In genomic region chr1:42910985-42911384, GRCh38 we compare ENCODE assay signal across 33 cellular contexts.
"Had no signal": no experiment of that assay in that cellular context is flagged by ENCODE, and none has a peak within 500 bp of the region (broad histone marks: within the 10 kb centered on the region; RNA-seq: fewer than 3 reads in every experiment).

No MANE protein-coding gene starts in this region.

- H3K4me3 Mint-ChIP-seq: activated CD4-positive, alpha-beta memory T cell treated with anti-CD3 and anti-CD28 coated beads for 36 hours; activated CD4-positive, alpha-beta T cell treated with anti-CD3 and anti-CD28 coated beads for 36 hours; activated CD4-positive, alpha-beta T cell treated with anti-CD3 and anti-CD28 coated beads, Interleukin-2, amount 10 ng/mL, durations not matched to agents 24 days and 14 days; activated CD8-positive, alpha-beta memory T cell treated with anti-CD3 and anti-CD28 coated beads, Interleukin-2, amount 10 ng/mL, durations not matched to agents 7 days and 5 days; activated CD8-positive, alpha-beta T cell treated with anti-CD3 and anti-CD28 coated beads, Interleukin-2, amount 10 ng/mL, durations not matched to agents 7 days and 5 days; activated naive CD4-positive, alpha-beta T cell treated with anti-CD3 and anti-CD28 coated beads, Interleukin-2, amount 10 ng/mL, durations not matched to agents 7 days and 5 days; activated naive CD8-positive, alpha-beta T cell treated with anti-CD3 and anti-CD28 coated beads, Interleukin-2, amount 10 ng/mL, durations not matched to agents 7 days and 5 days; activated T-helper 1 cell treated with anti-CD3 and anti-CD28 coated beads, Interleukin-12 subunit alpha, Interleukin-12 subunit beta, Interleukin-2, Interleukin-4 antibody, amounts not matched to agents 30 ng/mL and 10 ng/mL and 1 ng/mL, durations not matched to agents 14 hours and 24 hours and 36 hours; brain; dendritic cell treated with granulocyte-macrophage colony-stimulating factor and Interleukin-4, amounts not matched to agents 40 ng/mL and 50 ng/mL, for 4 days; endodermal cell had no signal

- H3K27ac Mint-ChIP-seq: activated CD4-positive, alpha-beta memory T cell treated with anti-CD3 and anti-CD28 coated beads for 36 hours; activated CD4-positive, alpha-beta T cell treated with anti-CD3 and anti-CD28 coated beads for 36 hours; activated CD4-positive, alpha-beta T cell treated with anti-CD3 and anti-CD28 coated beads, Interleukin-2, amount 10 ng/mL, durations not matched to agents 24 days and 14 days; activated CD8-positive, alpha-beta memory T cell treated with anti-CD3 and anti-CD28 coated beads, Interleukin-2, amount 10 ng/mL, durations not matched to agents 7 days and 5 days; activated CD8-positive, alpha-beta T cell treated with anti-CD3 and anti-CD28 coated beads, Interleukin-2, amount 10 ng/mL, durations not matched to agents 7 days and 5 days; activated naive CD4-positive, alpha-beta T cell treated with anti-CD3 and anti-CD28 coated beads, Interleukin-2, amount 10 ng/mL, durations not matched to agents 7 days and 5 days; activated naive CD4-positive, alpha-beta T cell treated with anti-CD3 and anti-CD28 coated beads, Interleukin-2, amount 50 U/mL, for 72 hours; activated naive CD8-positive, alpha-beta T cell treated with anti-CD3 and anti-CD28 coated beads, Interleukin-2, amount 10 ng/mL, durations not matched to agents 7 days and 5 days; activated T-helper 1 cell treated with anti-CD3 and anti-CD28 coated beads, Interleukin-12 subunit alpha, Interleukin-12 subunit beta, Interleukin-2, Interleukin-4 antibody, amounts not matched to agents 30 ng/mL and 10 ng/mL and 1 ng/mL, durations not matched to agents 14 hours and 24 hours and 36 hours; activated T-helper 2 cell treated with anti-CD3 and anti-CD28 coated beads, Interferon-gamma antibody, Interleukin-2, Interleukin-4, amounts not matched to agents 10 μg/mL and 5 μg/mL and 100 μg/mL, durations not matched to agents 14 hours and 24 hours and 36 hours; brain; dendritic cell treated with granulocyte-macrophage colony-stimulating factor and Interleukin-4, amounts not matched to agents 40 ng/mL and 50 ng/mL, for 4 days; endodermal cell had no signal

- H3K36me3 Mint-ChIP-seq: brain had no signal

- H3K27me3 Mint-ChIP-seq: activated CD4-positive, alpha-beta T cell treated with anti-CD3 and anti-CD28 coated beads, Interleukin-2, amount 10 ng/mL, durations not matched to agents 24 days and 14 days had no signal

- H3K9me3 ChIP-seq: ascending aorta, breast epithelium had no signal

- ATAC-seq: activated CD4-positive, alpha-beta T cell treated with anti-CD3 and anti-CD28 coated beads for 36 hours; activated CD8-positive, alpha-beta memory T cell treated with anti-CD3 and anti-CD28 coated beads, Interleukin-2, amount 10 ng/mL, durations not matched to agents 7 days and 5 days; activated CD8-positive, alpha-beta T cell treated with anti-CD3 and anti-CD28 coated beads, Interleukin-2, amount 10 ng/mL, durations not matched to agents 7 days and 5 days; activated naive CD4-positive, alpha-beta T cell treated with anti-CD3 and anti-CD28 coated beads, Interleukin-2, amount 50 U/mL, for 72 hours; gastroesophageal sphincter; heart right ventricle had no signal

- H3K4me1 Mint-ChIP-seq: brain, endodermal cell had no signal

- H3K36me3 ChIP-seq: ascending aorta, breast epithelium, cardiac muscle cell, esophagus muscularis mucosa, gastroesophageal sphincter, heart right ventricle had no signal

- H3K27ac ChIP-seq: ascending aorta, breast epithelium, cardiac muscle cell, coronary artery, dorsolateral prefrontal cortex, esophagus muscularis mucosa, gastroesophageal sphincter, heart right ventricle had no signal

- H3K4me1 ChIP-seq: ascending aorta, breast epithelium, esophagus muscularis mucosa, gastroesophageal sphincter, heart right ventricle had no signal

- H3K4me3 ChIP-seq: ascending aorta, breast epithelium, cardiac muscle cell, coronary artery, dorsolateral prefrontal cortex, esophagus muscularis mucosa, gastroesophageal sphincter, heart right ventricle had no signal

- H3K9me3 Mint-ChIP-seq: activated CD4-positive, alpha-beta T cell treated with anti-CD3 and anti-CD28 coated beads, Interleukin-2, amount 10 ng/mL, durations not matched to agents 24 days and 14 days had no signal

- DNase-seq: activated CD4-positive, alpha-beta memory T cell treated with anti-CD3 and anti-CD28 coated beads for 36 hours; activated CD4-positive, alpha-beta T cell treated with anti-CD3 and anti-CD28 coated beads for 36 hours; activated CD4-positive, alpha-beta T cell treated with anti-CD3 and anti-CD28 coated beads, Interleukin-2, amount 10 ng/mL, durations not matched to agents 24 days and 14 days; activated CD4-positive, CD25-positive, alpha-beta regulatory T cell; activated CD4-positive, CD25-positive, alpha-beta regulatory T cell treated with anti-CD3 and anti-CD28 coated beads, Interleukin-2, amount 50 U/mL, for 72 hours; activated CD8-positive, alpha-beta memory T cell treated with anti-CD3 and anti-CD28 coated beads, Interleukin-2, amount 10 ng/mL, durations not matched to agents 7 days and 5 days; activated CD8-positive, alpha-beta memory T cell treated with anti-CD3 and anti-CD28 coated beads, Interleukin-2, amount 50 U/mL, for 4 hours; activated CD8-positive, alpha-beta T cell treated with anti-CD3 and anti-CD28 coated beads, Interleukin-2, amount 10 ng/mL, durations not matched to agents 7 days and 5 days; activated effector memory CD4-positive, alpha-beta T cell treated with anti-CD3 and anti-CD28 coated beads, Interleukin-2, amount 50 U/mL, for 16 hours; activated naive CD4-positive, alpha-beta T cell; activated naive CD4-positive, alpha-beta T cell treated with anti-CD3 and anti-CD28 coated beads, Interleukin-2, amount 10 ng/mL, durations not matched to agents 7 days and 5 days; activated naive CD8-positive, alpha-beta T cell treated with anti-CD3 and anti-CD28 coated beads, Interleukin-2, amount 10 ng/mL, durations not matched to agents 7 days and 5 days; activated T-cell treated with anti-CD3 and anti-CD28 coated beads, Interleukin-2, amount 50 U/mL, for 1 hour; activated T-cell treated with anti-CD3 and anti-CD28 coated beads, Interleukin-2, amount 50 U/mL, for 48 hours; central memory CD4-positive, alpha-beta T cell; dorsolateral prefrontal cortex; effector memory CD4-positive, alpha-beta T cell; endodermal cell; erythroblast; foreskin melanocyte; heart right ventricle; T-helper 2 cell had no signal

- H3K27me3 ChIP-seq: ascending aorta, breast epithelium, cardiac muscle cell, dorsolateral prefrontal cortex, esophagus muscularis mucosa, gastroesophageal sphincter had no signal
